In the genomic region with DNA sequence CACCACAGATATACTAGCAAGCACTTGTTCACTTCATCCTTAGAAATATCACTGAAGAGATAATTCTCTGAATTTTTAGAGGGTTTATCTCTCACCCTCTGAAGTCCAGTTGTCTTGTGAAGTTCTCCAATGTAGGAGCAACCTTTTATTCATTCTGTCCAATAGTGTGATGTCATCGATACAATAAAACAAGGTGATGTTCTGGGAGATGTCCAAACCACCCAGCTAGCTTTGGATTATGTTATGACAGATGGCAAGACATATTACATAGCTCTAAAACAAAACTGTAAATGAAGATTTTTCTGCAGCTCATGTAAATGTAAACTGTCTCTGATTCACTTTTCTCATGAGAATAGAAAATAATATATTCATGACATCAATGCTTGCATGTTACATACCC, we compare ENCODE assay signal across 17 cellular contexts.
"Had no signal": no experiment of that assay in that cellular context is flagged by ENCODE, and none has a peak within 500 bp of the region (broad histone marks: within the 10 kb centered on the region; RNA-seq: fewer than 3 reads in every experiment).

No MANE protein-coding gene starts in this region.

- H3K36me3 Mint-ChIP-seq: natural killer cell, type B pancreatic cell had no signal

- H3K4me1 Mint-ChIP-seq: natural killer cell, neural crest cell had no signal

- H3K4me1 ChIP-seq: gastroesophageal sphincter, thyroid gland had no signal

- H3K27ac Mint-ChIP-seq: natural killer cell, type B pancreatic cell had no signal

- H3K27me3 Mint-ChIP-seq: type B pancreatic cell had no signal

- H3K4me3 ChIP-seq: gastroesophageal sphincter, hepatocyte, mucosa of descending colon, smooth muscle cell, suprapubic skin, thyroid gland had no signal

- H3K27me3 ChIP-seq: gastroesophageal sphincter, hepatocyte, suprapubic skin, thyroid gland had no signal

- H3K4me2 ChIP-seq: hepatocyte, smooth muscle cell had no signal

- H3K79me2 ChIP-seq: hepatocyte had no signal

- H3K27ac ChIP-seq: hepatocyte, suprapubic skin, thyroid gland had no signal

- H3K36me3 ChIP-seq: gastroesophageal sphincter, suprapubic skin, thyroid gland had no signal

- H2AFZ ChIP-seq: hepatocyte had no signal

- H3K9me3 ChIP-seq: gastroesophageal sphincter, mucosa of descending colon, suprapubic skin, thyroid gland had no signal

- H3K4me3 Mint-ChIP-seq: natural killer cell, neural crest cell, type B pancreatic cell had no signal

- DNase-seq: effector memory CD4-positive, alpha-beta T cell; foreskin fibroblast; head of caudate nucleus; mammary epithelial cell; mucosa of descending colon; natural killer cell; posterior cingulate gyrus; stimulated activated CD4-positive, alpha-beta T cell treated with anti-CD3 and anti-CD28 coated beads, Interleukin-2, amount 100 ng/mL, for 48 hours; stimulated activated naive CD8-positive, alpha-beta T cell treated with anti-CD3 and anti-CD28 coated beads, Interleukin-15, Interleukin-2, amounts not matched to agents 100 U/mL and 50 U/mL, for 24 hours; thyroid gland had no signal

- ATAC-seq: esophagus mucosa; mucosa of descending colon; natural killer cell; stimulated activated naive CD8-positive, alpha-beta T cell treated with anti-CD3 and anti-CD28 coated beads, Interleukin-15, Interleukin-2, amounts not matched to agents 100 U/mL and 50 U/mL, for 24 hours had no signal

- H3K9me3 Mint-ChIP-seq: type B pancreatic cell had no signal
